ENCODE assay signal across 28 cellular contexts in genomic region chr9:113976915-113977314, GRCh38.
"Had no signal": no experiment of that assay in that cellular context is flagged by ENCODE, and none has a peak within 500 bp of the region (broad histone marks: within the 10 kb centered on the region; RNA-seq: fewer than 3 reads in every experiment).

No MANE protein-coding gene starts in this region.

- H3K27me3 ChIP-seq: ovary, right lobe of liver, sigmoid colon, suprapubic skin, testis, tibial artery, transverse colon, upper lobe of left lung had no signal

- H3K27ac ChIP-seq: ovary, parathyroid adenoma, psoas muscle, right lobe of liver, sigmoid colon, suprapubic skin, testis, tibial artery, transverse colon, upper lobe of left lung had no signal

- H3K4me1 ChIP-seq: parathyroid adenoma, psoas muscle, suprapubic skin had no signal

- H3K4me1 Mint-ChIP-seq: naive B cell; naive thymus-derived CD8-positive, alpha-beta T cell; nephron progenitor cell; stimulated activated memory B cell treated with anti-CD40 and anti-IgM and Interleukin-4, amounts not matched to agents 10 μg/mL and 1 μg/mL and 100 μg/mL, for 72 hours had no signal

- H3K9me3 ChIP-seq: ovary, psoas muscle, right lobe of liver, sigmoid colon, suprapubic skin, testis, tibial artery, transverse colon, upper lobe of left lung had no signal

- H3K4me3 ChIP-seq: ovary, psoas muscle, right lobe of liver, sigmoid colon, suprapubic skin, testis, tibial artery, transverse colon, upper lobe of left lung had no signal

- H3K4me3 Mint-ChIP-seq: naive B cell; naive thymus-derived CD8-positive, alpha-beta T cell; nephron progenitor cell; neural crest cell; stimulated activated memory B cell treated with anti-CD40 and anti-IgM and Interleukin-4, amounts not matched to agents 10 μg/mL and 1 μg/mL and 100 μg/mL, for 72 hours; stimulated activated naive CD8-positive, alpha-beta T cell treated with anti-CD3 and anti-CD28 coated beads, Interleukin-15, Interleukin-2, amounts not matched to agents 100 ng/mL and 50 ng/mL, for 24 hours had no signal

- H3K36me3 ChIP-seq: ovary, right lobe of liver, sigmoid colon, suprapubic skin, tibial artery, transverse colon, upper lobe of left lung had no signal

- H2AFZ ChIP-seq: parathyroid adenoma had no signal

- H3K27ac Mint-ChIP-seq: naive B cell; naive thymus-derived CD8-positive, alpha-beta T cell; nephron progenitor cell; progenitor cell of endocrine pancreas; stimulated activated memory B cell treated with anti-CD40 and anti-IgM and Interleukin-4, amounts not matched to agents 10 μg/mL and 1 μg/mL and 100 μg/mL, for 72 hours; stimulated activated naive CD8-positive, alpha-beta T cell treated with anti-CD3 and anti-CD28 coated beads, Interleukin-15, Interleukin-2, amounts not matched to agents 100 ng/mL and 50 ng/mL, for 24 hours had no signal

- DNase-seq: naive B cell; naive thymus-derived CD8-positive, alpha-beta T cell; nephron progenitor cell; occipital lobe; ovary; posterior cingulate gyrus; psoas muscle; right cardiac atrium; right lobe of liver; sigmoid colon; small intestine; stimulated activated CD4-positive, alpha-beta T cell treated with anti-CD3 and anti-CD28 coated beads, Interleukin-12 subunit alpha, Interleukin-12 subunit beta, amount 100 ng/mL, for 4 hours; stimulated activated CD4-positive, alpha-beta T cell treated with anti-CD3 and anti-CD28 coated beads, Interleukin-1b, Interleukin-23, amount 100 ng/mL, for 48 hours; stimulated activated CD4-positive, alpha-beta T cell treated with anti-CD3 and anti-CD28 coated beads, Interleukin-4, amount 100 ng/mL, for 1 hour; stimulated activated CD4-positive, alpha-beta T cell treated with anti-CD3 and anti-CD28 coated beads, Interleukin-4, amount 100 ng/mL, for 4 hours; stimulated activated CD8-positive, alpha-beta memory T cell treated with anti-CD3 and anti-CD28 coated beads, Interleukin-4, amount 100 ng/mL, for 48 hours; stimulated activated naive CD4-positive, alpha-beta T cell; substantia nigra; testis; tibial artery; transverse colon; upper lobe of left lung had no signal

- H3K79me2 ChIP-seq: parathyroid adenoma had no signal

- ATAC-seq: naive thymus-derived CD8-positive, alpha-beta T cell; psoas muscle; right cardiac atrium; right lobe of liver; stimulated activated memory B cell treated with anti-CD40 and anti-IgM and Interleukin-4, amounts not matched to agents 10 μg/mL and 1 μg/mL and 100 μg/mL, for 72 hours had no signal

- H3K9me3 Mint-ChIP-seq: naive B cell; naive thymus-derived CD8-positive, alpha-beta T cell; nephron progenitor cell; neural crest cell; stimulated activated memory B cell treated with anti-CD40 and anti-IgM and Interleukin-4, amounts not matched to agents 10 μg/mL and 1 μg/mL and 100 μg/mL, for 72 hours; stimulated activated naive CD8-positive, alpha-beta T cell treated with anti-CD3 and anti-CD28 coated beads, Interleukin-15, Interleukin-2, amounts not matched to agents 100 ng/mL and 50 ng/mL, for 24 hours had no signal

- H3K27me3 Mint-ChIP-seq: naive B cell; naive thymus-derived CD8-positive, alpha-beta T cell; progenitor cell of endocrine pancreas; stimulated activated memory B cell treated with anti-CD40 and anti-IgM and Interleukin-4, amounts not matched to agents 10 μg/mL and 1 μg/mL and 100 μg/mL, for 72 hours; stimulated activated naive CD8-positive, alpha-beta T cell treated with anti-CD3 and anti-CD28 coated beads, Interleukin-15, Interleukin-2, amounts not matched to agents 100 ng/mL and 50 ng/mL, for 24 hours had no signal

- H3K9ac ChIP-seq: parathyroid adenoma had no signal
